ENCODE assay signal across 9 cellular contexts in genomic region chr17:915416-916201, GRCh38.
DNase-seq lines count a peak whose midpoint lies in the region; ATAC-seq and TF ChIP-seq lines count a peak whose summit lies in the region.
"Had no signal": no experiment of that assay in that cellular context is flagged by ENCODE, and none has a peak within 500 bp of the region (broad histone marks: within the 10 kb centered on the region; RNA-seq: fewer than 3 reads in every experiment).

No MANE protein-coding gene starts in this region.

- no peaks in the 10 kb centered on the region for H3K9me3 ChIP-seq in lower lobe of right lung
- H3K9me3 ChIP-seq in uterus: no peaks in the 10 kb centered on the region

- TF ChIP-seq CTCF in lower lobe of right lung (IDR thresholded peaks at IDR 0.05) (no peak), uterus (IDR thresholded peaks at IDR 0.05) (no peak), dorsolateral prefrontal cortex (IDR thresholded peaks at IDR 0.05 in 54 of 56, conservative IDR thresholded peaks at IDR 0.05 in 2 of 56; ENCODE audit: low read depth in 1 of 56, partially characterized antibody in 56 of 56) (no peak)

- no peak overlapping the region for H3K4me3 ChIP-seq in lower lobe of right lung
- no peak overlapping the region for H3K4me3 ChIP-seq in uterus
- no peak overlapping the region for H3K4me3 ChIP-seq in dorsolateral prefrontal cortex

- H3K4me1 ChIP-seq in lower lobe of right lung (peaks cover 23% of the 10 kb centered on the region), uterus (peaks cover 0 to 3% of the 10 kb centered on the region in 2 donors)

- no peaks in the 10 kb centered on the region for H3K36me3 ChIP-seq in lower lobe of right lung
- no peaks in the 10 kb centered on the region for H3K36me3 ChIP-seq in uterus

- intact Hi-C loops in lower lobe of right lung (cut with DNase I): no loop called here
- intact Hi-C loops in uterus (cut with DNase I; ENCODE audit: low total_unique reads): no loop called here
- intact Hi-C loops in dorsolateral prefrontal cortex (cut with DNase I): no loop called here

- DNase-seq in NCI-H2107 treated with DMSO at 0.1 percent for 48 hours (lab: John Stamatoyannopoulos, UW; ENCODE audit: unreplicated experiment) (peak; percentile 98), caudate nucleus (lab: John Stamatoyannopoulos, UW) (peak in 1 of 61 donors; percentile 7), lower lobe of right lung (no peak), uterus (peak in 1 of 2 donors; percentile 66), dorsolateral prefrontal cortex (no peak), hippocampal formation (lab: John Stamatoyannopoulos, UW) (no peak)
- DNase-seq: activated naive CD4-positive, alpha-beta T cell treated with anti-CD3 and anti-CD28 coated beads for 36 hours; kidney glomerular epithelial cell had no signal

- H3K27me3 ChIP-seq in lower lobe of right lung (ENCODE audit: low read depth): no peaks in the 10 kb centered on the region
- H3K27me3 ChIP-seq in uterus: no peaks in the 10 kb centered on the region
- no peaks in the 10 kb centered on the region for H3K27me3 ChIP-seq in dorsolateral prefrontal cortex

- H3K27ac ChIP-seq in caudate nucleus (ENCODE audit: low read depth, low read length) (peak overlapping the region; percentile 67), lower lobe of right lung (peak overlapping the region; percentile 54), uterus (peak overlapping the region; percentile 66 to 92), dorsolateral prefrontal cortex (peak overlapping the region in 26 of 59 donors; percentile 2 to 75 (median 34))

- no peak for TF ChIP-seq POLR2A in uterus (IDR thresholded peaks at IDR 0.05)

- ATAC-seq in lower lobe of right lung (peak; percentile 71 to 89), HG03280 (IDR thresholded peaks at IDR 0.05; ENCODE audit: unreplicated experiment) (no peak)
